Comparison of ENCODE assay signal across 1 cellular context in the genomic region with DNA sequence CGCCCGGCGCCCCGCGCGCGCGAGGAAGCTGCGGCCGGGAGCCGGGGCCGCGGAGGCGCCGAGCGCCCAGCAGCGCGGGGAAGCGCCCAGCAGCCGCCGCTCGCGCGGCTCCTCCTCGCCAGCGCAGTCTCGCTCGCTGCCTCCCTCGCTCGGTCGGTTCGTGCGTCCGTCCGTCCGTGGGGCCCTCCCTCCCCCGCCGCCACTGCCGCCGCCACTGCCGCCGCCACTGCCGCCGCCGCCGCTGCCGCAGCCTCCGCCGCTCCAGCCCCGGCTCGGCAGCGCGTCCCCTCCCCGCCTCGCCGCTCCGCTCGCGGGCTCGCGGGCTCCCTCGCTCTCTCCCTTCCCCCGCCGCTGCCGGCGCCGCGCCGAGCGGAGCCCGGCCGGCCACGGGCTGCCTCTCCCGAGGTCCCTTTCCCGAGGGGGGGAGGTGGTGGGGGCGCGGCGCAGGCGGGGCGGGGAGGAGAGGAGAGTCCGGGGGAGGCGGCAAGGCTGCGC.
TF ChIP-seq lines count a peak whose summit lies in the region.

A gene (minus strand): TSS at position 138 of the 495 bp plus-strand sequence.

TF ChIP-seq in WTC11, 78 proteins besides CTCF, POLR2A, EP300 and RAD21 (continued from another document):
- TF ChIP-seq, protein P1, sequence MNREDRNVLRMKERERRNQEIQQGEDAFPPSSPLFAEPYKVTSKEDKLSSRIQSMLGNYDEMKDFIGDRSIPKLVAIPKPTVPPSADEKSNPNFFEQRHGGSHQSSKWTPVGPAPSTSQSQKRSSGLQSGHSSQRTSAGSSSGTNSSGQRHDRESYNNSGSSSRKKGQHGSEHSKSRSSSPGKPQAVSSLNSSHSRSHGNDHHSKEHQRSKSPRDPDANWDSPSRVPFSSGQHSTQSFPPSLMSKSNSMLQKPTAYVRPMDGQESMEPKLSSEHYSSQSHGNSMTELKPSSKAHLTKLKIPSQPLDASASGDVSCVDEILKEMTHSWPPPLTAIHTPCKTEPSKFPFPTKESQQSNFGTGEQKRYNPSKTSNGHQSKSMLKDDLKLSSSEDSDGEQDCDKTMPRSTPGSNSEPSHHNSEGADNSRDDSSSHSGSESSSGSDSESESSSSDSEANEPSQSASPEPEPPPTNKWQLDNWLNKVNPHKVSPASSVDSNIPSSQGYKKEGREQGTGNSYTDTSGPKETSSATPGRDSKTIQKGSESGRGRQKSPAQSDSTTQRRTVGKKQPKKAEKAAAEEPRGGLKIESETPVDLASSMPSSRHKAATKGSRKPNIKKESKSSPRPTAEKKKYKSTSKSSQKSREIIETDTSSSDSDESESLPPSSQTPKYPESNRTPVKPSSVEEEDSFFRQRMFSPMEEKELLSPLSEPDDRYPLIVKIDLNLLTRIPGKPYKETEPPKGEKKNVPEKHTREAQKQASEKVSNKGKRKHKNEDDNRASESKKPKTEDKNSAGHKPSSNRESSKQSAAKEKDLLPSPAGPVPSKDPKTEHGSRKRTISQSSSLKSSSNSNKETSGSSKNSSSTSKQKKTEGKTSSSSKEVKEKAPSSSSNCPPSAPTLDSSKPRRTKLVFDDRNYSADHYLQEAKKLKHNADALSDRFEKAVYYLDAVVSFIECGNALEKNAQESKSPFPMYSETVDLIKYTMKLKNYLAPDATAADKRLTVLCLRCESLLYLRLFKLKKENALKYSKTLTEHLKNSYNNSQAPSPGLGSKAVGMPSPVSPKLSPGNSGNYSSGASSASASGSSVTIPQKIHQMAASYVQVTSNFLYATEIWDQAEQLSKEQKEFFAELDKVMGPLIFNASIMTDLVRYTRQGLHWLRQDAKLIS (CRISPR knock-in tag; IDR thresholded peaks at IDR 0.05; ENCODE audit: borderline replicate concordance) = no peak
- TF ChIP-seq, protein P2, sequence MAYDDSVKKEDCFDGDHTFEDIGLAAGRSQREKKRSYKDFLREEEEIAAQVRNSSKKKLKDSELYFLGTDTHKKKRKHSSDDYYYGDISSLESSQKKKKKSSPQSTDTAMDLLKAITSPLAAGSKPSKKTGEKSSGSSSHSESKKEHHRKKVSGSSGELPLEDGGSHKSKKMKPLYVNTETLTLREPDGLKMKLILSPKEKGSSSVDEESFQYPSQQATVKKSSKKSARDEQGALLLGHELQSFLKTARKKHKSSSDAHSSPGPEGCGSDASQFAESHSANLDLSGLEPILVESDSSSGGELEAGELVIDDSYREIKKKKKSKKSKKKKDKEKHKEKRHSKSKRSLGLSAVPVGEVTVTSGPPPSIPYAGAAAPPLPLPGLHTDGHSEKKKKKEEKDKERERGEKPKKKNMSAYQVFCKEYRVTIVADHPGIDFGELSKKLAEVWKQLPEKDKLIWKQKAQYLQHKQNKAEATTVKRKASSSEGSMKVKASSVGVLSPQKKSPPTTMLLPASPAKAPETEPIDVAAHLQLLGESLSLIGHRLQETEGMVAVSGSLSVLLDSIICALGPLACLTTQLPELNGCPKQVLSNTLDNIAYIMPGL (CRISPR knock-in tag; IDR thresholded peaks at IDR 0.05) = peak; percentile 18; the same call in 1 of the 2 replicates
- TF ChIP-seq KAT7 (CRISPR knock-in tag; IDR thresholded peaks at IDR 0.05; ENCODE audit: borderline replicate concordance) (peak; percentile 20; the same call in 1 of the 2 replicates), MXD4 (CRISPR knock-in tag; IDR thresholded peaks at IDR 0.05; ENCODE audit: borderline replicate concordance) (no peak), ESRRA (CRISPR knock-in tag; IDR thresholded peaks at IDR 0.05; ENCODE audit: borderline replicate concordance) (no peak), RELA (CRISPR knock-in tag; IDR thresholded peaks at IDR 0.05; ENCODE audit: borderline replicate concordance) (no peak)
- TF ChIP-seq, protein P3, sequence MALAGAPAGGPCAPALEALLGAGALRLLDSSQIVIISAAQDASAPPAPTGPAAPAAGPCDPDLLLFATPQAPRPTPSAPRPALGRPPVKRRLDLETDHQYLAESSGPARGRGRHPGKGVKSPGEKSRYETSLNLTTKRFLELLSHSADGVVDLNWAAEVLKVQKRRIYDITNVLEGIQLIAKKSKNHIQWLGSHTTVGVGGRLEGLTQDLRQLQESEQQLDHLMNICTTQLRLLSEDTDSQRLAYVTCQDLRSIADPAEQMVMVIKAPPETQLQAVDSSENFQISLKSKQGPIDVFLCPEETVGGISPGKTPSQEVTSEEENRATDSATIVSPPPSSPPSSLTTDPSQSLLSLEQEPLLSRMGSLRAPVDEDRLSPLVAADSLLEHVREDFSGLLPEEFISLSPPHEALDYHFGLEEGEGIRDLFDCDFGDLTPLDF (CRISPR knock-in tag; IDR thresholded peaks at IDR 0.05) = no peak
- TF ChIP-seq, protein P4, sequence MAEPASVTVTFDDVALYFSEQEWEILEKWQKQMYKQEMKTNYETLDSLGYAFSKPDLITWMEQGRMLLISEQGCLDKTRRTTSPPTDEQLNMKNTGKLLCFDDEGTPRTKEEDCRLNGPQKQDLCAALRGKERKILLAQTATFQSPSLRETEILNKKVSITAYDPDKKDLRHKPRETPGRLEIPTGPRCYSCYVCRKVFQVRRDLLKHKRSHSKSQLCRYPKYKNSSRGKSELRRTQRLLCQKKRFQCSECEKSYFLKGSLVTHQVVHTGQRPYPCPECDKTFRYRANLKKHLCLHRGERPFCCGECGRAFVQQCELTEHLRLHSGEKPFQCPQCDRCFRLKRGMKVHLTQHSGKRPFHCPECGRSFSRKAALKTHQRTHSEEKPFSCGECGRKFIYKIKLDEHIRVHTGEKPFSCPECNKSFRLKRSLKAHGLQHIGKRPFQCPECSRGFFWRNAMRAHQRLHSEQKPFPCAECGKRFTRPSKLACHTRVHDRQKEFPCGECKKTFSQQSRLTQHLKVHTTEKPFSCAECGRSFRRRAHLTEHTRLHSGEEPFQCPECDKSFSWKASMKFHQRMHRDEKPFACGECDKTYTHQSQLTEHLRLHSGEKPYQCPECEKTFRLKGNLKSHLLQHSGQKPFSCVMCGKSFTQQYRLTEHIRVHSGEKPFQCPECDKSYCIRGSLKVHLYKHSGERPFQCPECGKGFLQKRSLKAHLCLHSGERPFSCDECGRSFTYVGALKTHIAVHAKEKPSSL (CRISPR knock-in tag; conservative IDR thresholded peaks at IDR 0.05) = no peak
- TF ChIP-seq, protein P5, sequence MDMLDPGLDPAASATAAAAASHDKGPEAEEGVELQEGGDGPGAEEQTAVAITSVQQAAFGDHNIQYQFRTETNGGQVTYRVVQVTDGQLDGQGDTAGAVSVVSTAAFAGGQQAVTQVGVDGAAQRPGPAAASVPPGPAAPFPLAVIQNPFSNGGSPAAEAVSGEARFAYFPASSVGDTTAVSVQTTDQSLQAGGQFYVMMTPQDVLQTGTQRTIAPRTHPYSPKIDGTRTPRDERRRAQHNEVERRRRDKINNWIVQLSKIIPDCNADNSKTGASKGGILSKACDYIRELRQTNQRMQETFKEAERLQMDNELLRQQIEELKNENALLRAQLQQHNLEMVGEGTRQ (CRISPR knock-in tag; IDR thresholded peaks at IDR 0.05) = no peak
